9 cellular contexts compared by ENCODE assay signal in the genomic region with DNA sequence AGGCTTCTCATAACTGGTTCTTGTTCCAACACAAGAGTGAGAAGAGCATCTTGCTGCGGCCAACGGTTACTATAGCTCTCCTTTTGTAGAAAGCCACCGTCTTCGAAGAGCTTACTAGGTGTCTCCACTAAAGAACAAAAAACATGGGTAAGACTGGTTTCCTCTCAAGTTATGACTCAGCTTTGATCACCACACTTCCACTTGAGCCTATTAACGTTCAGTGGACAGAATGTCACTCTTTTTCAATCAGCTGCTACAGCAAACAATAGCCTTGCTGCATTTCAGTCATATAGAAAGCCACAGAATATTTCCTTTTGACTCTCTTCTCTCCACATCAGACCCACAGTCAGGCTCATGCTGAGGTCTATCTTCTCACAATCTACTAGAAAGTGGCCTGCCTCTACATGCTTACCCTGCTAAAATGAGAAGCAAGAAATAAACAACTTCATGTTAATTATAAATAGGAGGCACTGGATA.
A peak's percentile ranks its signal among the peaks of the same experiment; 100 is the strongest.
DNase-seq lines count a peak whose midpoint lies in the region; ATAC-seq and TF ChIP-seq lines count a peak whose summit lies in the region.
"Had no signal": no experiment of that assay in that cellular context is flagged by ENCODE, and none has a peak within 500 bp of the region (broad histone marks: within the 10 kb centered on the region; RNA-seq: fewer than 3 reads in every experiment).

No MANE protein-coding gene starts in this region.

- no peak overlapping the region for H2AK5ac ChIP-seq in IMR-90 (ENCODE audit: low read depth, low read length)

- TF ChIP-seq RAD21 in IMR-90 (IDR thresholded peaks at IDR 0.05; ENCODE audit: low read length) = no peak

- CTCF ChIA-PET in IMR-90 (lab: Yijun Ruan, JAX) = no interaction called here
- CTCF ChIA-PET in HEK293T (lab: Yijun Ruan, JAX) = no interaction called here

- no peak overlapping the region for H4K5ac ChIP-seq in IMR-90 (ENCODE audit: low read depth, low read length)

- no peaks in the 10 kb centered on the region for H3K4me1 ChIP-seq in IMR-90 (ENCODE audit: control insufficient read depth, insufficient read depth, low read length)
- H3K4me1 ChIP-seq in thyroid gland = no peaks in the 10 kb centered on the region

- in situ Hi-C loops in IMR-90 (cut with MboI; ENCODE audit: low sequenced_read_pairs) = no loop called here

- no peak overlapping the region for H4K8ac ChIP-seq in IMR-90 (ENCODE audit: low read depth in 2 of 2, low read length in 2 of 2)

- no peaks in the 10 kb centered on the region for H3K9me1 ChIP-seq in IMR-90 (ENCODE audit: insufficient read depth, low read length)

- no TSS peak for BruUV-seq in IMR-90 (replicated peaks; lab: Mats Ljungman, UMichigan)

- H2AFZ ChIP-seq in IMR-90 (replicated peaks; ENCODE audit: low read length, poor library complexity) = no peak overlapping the region

- H3K36me3 ChIP-seq in IMR-90 (ENCODE audit: control insufficient read depth, insufficient read depth, low read length) (no peaks in the 10 kb centered on the region), thyroid gland (no peaks in the 10 kb centered on the region)

- H4K91ac ChIP-seq in IMR-90 (ENCODE audit: insufficient read depth, low read depth, low read length) = no peak overlapping the region

- H2BK120ac ChIP-seq in IMR-90 (ENCODE audit: low read depth, low read length) = no peak overlapping the region

- intact Hi-C loops in IMR-90 (cut with micrococcal nuclease) = no loop called here
- intact Hi-C loops in thyroid gland (cut with DNase I) = no loop called here

- H3K56ac ChIP-seq in IMR-90 (ENCODE audit: extremely low read depth, insufficient read depth, low read length) = no peak overlapping the region

- H2BK20ac ChIP-seq in IMR-90 (ENCODE audit: low read depth, low read length) = no peak overlapping the region

- H3K14ac ChIP-seq in IMR-90 (replicated peaks; ENCODE audit: low read depth, low read length) = 0 out of 2 replicates have a peak overlapping the region, but pooled peaks have one; percentile 24

- TF ChIP-seq POLR2A in IMR-90 (IDR thresholded peaks at IDR 0.05; ENCODE audit: low read depth, low read length) = no peak
- TF ChIP-seq POLR2A in thyroid gland (IDR thresholded peaks at IDR 0.05) = no peak

- H3K18ac ChIP-seq in IMR-90 (ENCODE audit: low read depth, low read length) = no peak overlapping the region

- no peak overlapping the region for H2AK9ac ChIP-seq in IMR-90 (replicated peaks; ENCODE audit: low read depth, low read length, poor library complexity)

- POLR2A ChIA-PET in IMR-90 (lab: Charles Lee; ENCODE audit: unreplicated experiment) (no interaction called here), HEK293T (lab: Yijun Ruan, JAX) (no interaction called here)

- TF ChIP-seq CTCF in IMR-90 (conservative IDR thresholded peaks at IDR 0.05; ENCODE audit: low read depth, low read length) (no peak), thyroid gland (IDR thresholded peaks at IDR 0.05) (no peak)

- dilution Hi-C loops in IMR-90 (cut with HindIII; ENCODE audit: low sequenced_read_pairs, unreplicated experiment) = no loop called here

- no peak overlapping the region for H2BK5ac ChIP-seq in IMR-90 (ENCODE audit: low read depth, low read length, poor library complexity, severe bottlenecking)

- no peak overlapping the region for H3K4me2 ChIP-seq in IMR-90 (ENCODE audit: low read depth, low read length)

- H3K79me1 ChIP-seq in IMR-90 (ENCODE audit: low read depth in 1 of 2, low read length in 2 of 2) = no peaks in the 10 kb centered on the region

- no peak overlapping the region for H2BK15ac ChIP-seq in IMR-90 (ENCODE audit: low read depth, low read length)

- H3K23ac ChIP-seq in IMR-90 (ENCODE audit: low read depth, low read length) = no peak overlapping the region

- DNase-seq in IMR-90 (peak; percentile 13), dermis blood vessel endothelial cell (peak; percentile 15), H4 (ENCODE audit: low spot score) (no peak), HEK293T (ENCODE audit: extremely low spot score) (no peak), thyroid gland (no peak)
- DNase-seq in activated CD8-positive, alpha-beta memory T cell treated with anti-CD3 and anti-CD28 coated beads, Interleukin-2, amount 50 U/mL, for 4 hours = no peak

- H3K27me3 ChIP-seq in IMR-90 (ENCODE audit: control insufficient read depth, insufficient read depth, low read length) (no peaks in the 10 kb centered on the region; the same call in 1 of the 2 replicates), thyroid gland (no peaks in the 10 kb centered on the region)

- no peaks in the 10 kb centered on the region for H4K20me1 ChIP-seq in IMR-90 (ENCODE audit: insufficient read depth, low read length)

- no peak overlapping the region for H3K4me3 ChIP-seq in IMR-90 (ENCODE audit: insufficient read depth, low read depth, low read length)
- no peak overlapping the region for H3K4me3 ChIP-seq in thyroid gland (replicated peaks in 1 of 3)
- H3K4me3 ChIP-seq: K562 had no signal

- H3K27ac ChIP-seq in IMR-90 (ENCODE audit: insufficient read depth, low read length) (no peak overlapping the region), thyroid gland (no peak overlapping the region)

- H3K4ac ChIP-seq in IMR-90 (ENCODE audit: low read depth, low read length) = no peak overlapping the region

- H3K9me3 ChIP-seq in IMR-90 (ENCODE audit: control insufficient read depth, insufficient read depth, low read length) (no peaks in the 10 kb centered on the region), thyroid gland (no peaks in the 10 kb centered on the region)

- 100% methylated on average over 4 of the region's 5 CpGs; no CpG with 5 or more reads in 1 of the 2 experiments for WGBS in IMR-90 (ENCODE audit: extremely low coverage in 2 of 2, insufficient read length in 1 of 2), 2 experiments
- 77 to 89% methylated on average over 5 of the region's 5 CpGs for WGBS in thyroid gland, 2 donors

- ATAC-seq in GM18502 (IDR thresholded peaks at IDR 0.05; ENCODE audit: poor library complexity, unreplicated experiment) (peak; percentile 92), GM21515 (IDR thresholded peaks at IDR 0.05; ENCODE audit: unreplicated experiment) (peak; percentile 91), IMR-90 (ENCODE audit: low read depth) (no peak)
- ATAC-seq: K562 had no signal

- no peak overlapping the region for H3K9ac ChIP-seq in IMR-90 (ENCODE audit: low read depth, low read length)

TF ChIP-seq in IMR-90, 13 proteins besides CTCF, POLR2A, EP300 and RAD21 (continues in another document):
- TF ChIP-seq, protein P1, sequence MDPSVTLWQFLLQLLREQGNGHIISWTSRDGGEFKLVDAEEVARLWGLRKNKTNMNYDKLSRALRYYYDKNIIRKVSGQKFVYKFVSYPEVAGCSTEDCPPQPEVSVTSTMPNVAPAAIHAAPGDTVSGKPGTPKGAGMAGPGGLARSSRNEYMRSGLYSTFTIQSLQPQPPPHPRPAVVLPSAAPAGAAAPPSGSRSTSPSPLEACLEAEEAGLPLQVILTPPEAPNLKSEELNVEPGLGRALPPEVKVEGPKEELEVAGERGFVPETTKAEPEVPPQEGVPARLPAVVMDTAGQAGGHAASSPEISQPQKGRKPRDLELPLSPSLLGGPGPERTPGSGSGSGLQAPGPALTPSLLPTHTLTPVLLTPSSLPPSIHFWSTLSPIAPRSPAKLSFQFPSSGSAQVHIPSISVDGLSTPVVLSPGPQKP (IDR thresholded peaks at IDR 0.05; ENCODE audit: borderline replicate concordance, low read depth, low read length) = no peak
- no peak for TF ChIP-seq MAFK (IDR thresholded peaks at IDR 0.05; ENCODE audit: low read depth, low read length)
- TF ChIP-seq MXI1 (IDR thresholded peaks at IDR 0.05; ENCODE audit: borderline replicate concordance, low read depth, low read length) = no peak
- no peak for TF ChIP-seq BHLHE40 (IDR thresholded peaks at IDR 0.05; ENCODE audit: low read depth, low read length)
- no peak for TF ChIP-seq RFX5 (IDR thresholded peaks at IDR 0.05; ENCODE audit: low read depth, low read length)
- no peak for TF ChIP-seq SMC3 (IDR thresholded peaks at IDR 0.05; ENCODE audit: low read depth, low read length)
- no peak for TF ChIP-seq NFE2L2 (IDR thresholded peaks at IDR 0.05; ENCODE audit: low read depth, low read length)
- TF ChIP-seq CHD1 (IDR thresholded peaks at IDR 0.05; ENCODE audit: low read depth, low read length) = no peak
- no peak for TF ChIP-seq RCOR1 (IDR thresholded peaks at IDR 0.05; ENCODE audit: insufficient replicate concordance, low read length)
- no peak for TF ChIP-seq MAZ (IDR thresholded peaks at IDR 0.05; ENCODE audit: borderline replicate concordance, low read depth, low read length)
- TF ChIP-seq FOS (IDR thresholded peaks at IDR 0.05; ENCODE audit: low read depth, low read length) = no peak
- no peak for TF ChIP-seq CEBPB (IDR thresholded peaks at IDR 0.05; ENCODE audit: low read depth, low read length)

TF ChIP-seq in HEK293T, 16 proteins besides CTCF, POLR2A, EP300 and RAD21:
- TF ChIP-seq SUZ12 (IDR thresholded peaks at IDR 0.05) (no peak), HDGF (IDR thresholded peaks at IDR 0.05; ENCODE audit: borderline replicate concordance) (no peak), ELF4 (IDR thresholded peaks at IDR 0.05) (no peak), ZNF384 (IDR thresholded peaks at IDR 0.05) (no peak), FOXK2 (IDR thresholded peaks at IDR 0.05) (no peak), NFRKB (IDR thresholded peaks at IDR 0.05) (no peak), FOXA1 (IDR thresholded peaks at IDR 0.05) (no peak), FOXM1 (IDR thresholded peaks at IDR 0.05; ENCODE audit: borderline replicate concordance) (no peak), LEF1 (IDR thresholded peaks at IDR 0.05; ENCODE audit: borderline replicate concordance) (no peak)
- TF ChIP-seq, protein P2, sequence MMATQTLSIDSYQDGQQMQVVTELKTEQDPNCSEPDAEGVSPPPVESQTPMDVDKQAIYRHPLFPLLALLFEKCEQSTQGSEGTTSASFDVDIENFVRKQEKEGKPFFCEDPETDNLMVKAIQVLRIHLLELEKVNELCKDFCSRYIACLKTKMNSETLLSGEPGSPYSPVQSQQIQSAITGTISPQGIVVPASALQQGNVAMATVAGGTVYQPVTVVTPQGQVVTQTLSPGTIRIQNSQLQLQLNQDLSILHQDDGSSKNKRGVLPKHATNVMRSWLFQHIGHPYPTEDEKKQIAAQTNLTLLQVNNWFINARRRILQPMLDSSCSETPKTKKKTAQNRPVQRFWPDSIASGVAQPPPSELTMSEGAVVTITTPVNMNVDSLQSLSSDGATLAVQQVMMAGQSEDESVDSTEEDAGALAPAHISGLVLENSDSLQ (IDR thresholded peaks at IDR 0.05) = no peak

Comparison
In these comparisons a context has a peak if more than half of its experiments do, and no peak if none do; other contexts are left out.
1. DNase-seq: peak in IMR-90 (single experiment) and dermis blood vessel endothelial cell (single experiment); none in H4 (single experiment), HEK293T (single experiment), thyroid gland (0 of 2) and activated CD8-positive, alpha-beta memory T cell treated with anti-CD3 and anti-CD28 coated beads, Interleukin-2, amount 50 U/mL, for 4 hours (single experiment).